Comparison of ENCODE assay signal across 9 cellular contexts in genomic region chr15:55991841-55992768, GRCh38. TPM values are rescaled to one million over a fixed set of nuclear protein-coding genes. Genes with fewer than 3 reads are reported as not detected.
A peak's percentile ranks its signal among the peaks of the same experiment; 100 is the strongest.
DNase-seq lines count a peak whose midpoint lies in the region; ATAC-seq, FAIRE-seq and TF ChIP-seq lines count a peak whose summit lies in the region.
"Had no signal": no experiment of that assay in that cellular context is flagged by ENCODE, and none has a peak within 500 bp of the region (broad histone marks: within the 10 kb centered on the region; RNA-seq: fewer than 3 reads in every experiment).

No MANE protein-coding gene starts in this region.

- H3K27me3 ChIP-seq in thoracic aorta (replicated peaks; ENCODE audit: insufficient read depth): no peaks in the 10 kb centered on the region

- DNase-seq in activated CD4-positive, alpha-beta T cell treated with anti-CD3 and anti-CD28 coated beads, Interleukin-2, amount 10 ng/mL, durations not matched to agents 7 days and 5 days: no peak
- no peak for DNase-seq in activated CD4-positive, alpha-beta T cell treated with anti-CD3 and anti-CD28 coated beads, Interleukin-2, amount 50 U/mL, for 4 hours
- no peak for DNase-seq in activated naive CD8-positive, alpha-beta T cell treated with anti-CD3 and anti-CD28 coated beads for 36 hours
- DNase-seq in kidney (no peak), thoracic aorta (ENCODE audit: low spot score) (no peak), HEK293T (ENCODE audit: extremely low spot score) (no peak), DMS79 treated with DMSO at 0.1 percent for 48 hours (lab: John Stamatoyannopoulos, UW) (no peak)

- no peak for TF ChIP-seq CTCF in kidney (IDR thresholded peaks at IDR 0.05; ENCODE audit: borderline replicate concordance, extremely low read depth, insufficient read depth)
- TF ChIP-seq CTCF in thoracic aorta (IDR thresholded peaks at IDR 0.05): no peak

- intact Hi-C loops in kidney (cut with DNase I): no loop called here

- peaks cover 3% of the 10 kb centered on the region for H3K36me3 Mint-ChIP-seq in activated CD4-positive, alpha-beta T cell treated with anti-CD3 and anti-CD28 coated beads, Interleukin-2, amount 10 ng/mL, durations not matched to agents 7 days and 5 days (ENCODE audit: low read depth)
- H3K36me3 Mint-ChIP-seq in activated naive CD8-positive, alpha-beta T cell treated with anti-CD3 and anti-CD28 coated beads for 36 hours: peaks cover 3% of the 10 kb centered on the region

- H3K4me3 ChIP-seq in kidney (ENCODE audit: low read length in 2 of 2): peak overlapping the region; percentile 72
- peak overlapping the region; percentile 98 for H3K4me3 ChIP-seq in thoracic aorta

- ATAC-seq in thoracic aorta (ENCODE audit: insufficient number of reproducible peaks, low FRiP score, low read depth) (no peak), GM19397 (IDR thresholded peaks at IDR 0.05; ENCODE audit: unreplicated experiment) (no peak)

- H3K4me1 Mint-ChIP-seq in activated CD4-positive, alpha-beta T cell treated with anti-CD3 and anti-CD28 coated beads, Interleukin-2, amount 10 ng/mL, durations not matched to agents 7 days and 5 days: peaks cover 21% of the 10 kb centered on the region
- peaks cover 26% of the 10 kb centered on the region for H3K4me1 Mint-ChIP-seq in activated naive CD8-positive, alpha-beta T cell treated with anti-CD3 and anti-CD28 coated beads for 36 hours

- H3K4me1 ChIP-seq in kidney (ENCODE audit: control insufficient read depth in 1 of 2, insufficient read depth in 1 of 2, low read depth in 1 of 2, low read length in 2 of 2) (peaks cover 0 to 10% of the 10 kb centered on the region in 2 donors), thoracic aorta (ENCODE audit: control insufficient read depth in 1 of 2, low read depth in 2 of 2) (peaks cover 0 to 33% of the 10 kb centered on the region in 2 donors)

- POLR2A ChIA-PET in activated CD4-positive, alpha-beta T cell treated with anti-CD3 and anti-CD28 coated beads, Interleukin-2, amount 10 ng/mL, durations not matched to agents 7 days and 5 days (lab: Charles Lee): no interaction called here
- POLR2A ChIA-PET in HEK293T (lab: Yijun Ruan, JAX): interaction anchor here (0.6 to 1.7 kb wide), 4 partner anchors 10 to 93 kb away, joined by 3 to 5 read pairs (median 4); no protein-coding TSS in a partner anchor

- no peak overlapping the region for H3K27ac Mint-ChIP-seq in activated CD4-positive, alpha-beta T cell treated with anti-CD3 and anti-CD28 coated beads, Interleukin-2, amount 10 ng/mL, durations not matched to agents 7 days and 5 days
- peak overlapping the region; percentile 54 for H3K27ac Mint-ChIP-seq in activated naive CD8-positive, alpha-beta T cell treated with anti-CD3 and anti-CD28 coated beads for 36 hours

- CTCF ChIA-PET in activated CD4-positive, alpha-beta T cell treated with anti-CD3 and anti-CD28 coated beads, Interleukin-2, amount 10 ng/mL, durations not matched to agents 7 days and 5 days (lab: Charles Lee): interaction anchor here (1.3 to 1.5 kb wide), 2 partner anchors 10 to 253 kb away, joined by 5 to 6 read pairs; no protein-coding TSS in a partner anchor
- CTCF ChIA-PET in HEK293T (lab: Yijun Ruan, JAX): interaction anchor here (1.3 kb wide), 1 partner anchor 26 kb away, joined by 3 read pairs; no protein-coding TSS in a partner anchor

- peaks cover 29% of the 10 kb centered on the region for H3K27me3 Mint-ChIP-seq in activated CD4-positive, alpha-beta T cell treated with anti-CD3 and anti-CD28 coated beads, Interleukin-2, amount 10 ng/mL, durations not matched to agents 7 days and 5 days
- peaks cover 30% of the 10 kb centered on the region for H3K27me3 Mint-ChIP-seq in activated naive CD8-positive, alpha-beta T cell treated with anti-CD3 and anti-CD28 coated beads for 36 hours

- no peaks in the 10 kb centered on the region for H3K9me3 Mint-ChIP-seq in activated CD4-positive, alpha-beta T cell treated with anti-CD3 and anti-CD28 coated beads, Interleukin-2, amount 10 ng/mL, durations not matched to agents 7 days and 5 days
- no peaks in the 10 kb centered on the region for H3K9me3 Mint-ChIP-seq in activated naive CD8-positive, alpha-beta T cell treated with anti-CD3 and anti-CD28 coated beads for 36 hours

- H3K36me3 ChIP-seq in kidney (ENCODE audit: control insufficient read depth in 1 of 2, insufficient read depth in 2 of 2, low read length in 2 of 2): no peaks in the 10 kb centered on the region
- H3K36me3 ChIP-seq in thoracic aorta: no peaks in the 10 kb centered on the region

- H3K9me3 ChIP-seq in kidney (ENCODE audit: control insufficient read depth in 1 of 2, low read length in 2 of 2) (no peaks in the 10 kb centered on the region), thoracic aorta (no peaks in the 10 kb centered on the region)

- peak overlapping the region; percentile 84 for H3K4me3 Mint-ChIP-seq in activated CD4-positive, alpha-beta T cell treated with anti-CD3 and anti-CD28 coated beads, Interleukin-2, amount 10 ng/mL, durations not matched to agents 7 days and 5 days
- H3K4me3 Mint-ChIP-seq in activated naive CD8-positive, alpha-beta T cell treated with anti-CD3 and anti-CD28 coated beads for 36 hours: peak overlapping the region; percentile 89

- H3K27ac ChIP-seq in kidney (ENCODE audit: low read depth in 2 of 2, low read length in 2 of 2): peak overlapping the region; percentile 78 to 92
- H3K27ac ChIP-seq in thoracic aorta: peak overlapping the region; percentile 94 to 95

- FAIRE-seq in kidney (lab: Jason Lieb, UNC): no peak
- FAIRE-seq: HTR-8/SVneo had no signal

- H3K9ac ChIP-seq in kidney (ENCODE audit: low read length in 2 of 2): peak overlapping the region; percentile 22 to 73

TF ChIP-seq in HEK293T, 16 proteins besides CTCF, POLR2A, EP300 and RAD21:
- TF ChIP-seq BHLHE40 (IDR thresholded peaks at IDR 0.05; ENCODE audit: borderline replicate concordance) (no peak), SP1 (IDR thresholded peaks at IDR 0.05) (no peak)

RNA-seq across cellular contexts. Expression of gene NEDD4, which starts 1.3 kb away (rescaled TPM):
- 10 to 100 TPM in 1 of 2 experiments, 1 to 10 TPM in 1; 8.7 to 11.1 TPM for total RNA-seq in activated CD4-positive, alpha-beta T cell treated with anti-CD3 and anti-CD28 coated beads, Interleukin-2, amount 10 ng/mL, durations not matched to agents 7 days and 5 days
- 10 to 100 TPM; 13.3 to 15.4 TPM for total RNA-seq in activated naive CD8-positive, alpha-beta T cell treated with anti-CD3 and anti-CD28 coated beads for 36 hours
- total RNA-seq in kidney (22.3 TPM), thoracic aorta (10 to 100 TPM; 25.3 to 27.4 TPM)
- polyA plus RNA-seq in kidney (ENCODE audit: insufficient read depth, low read depth, low replicate concordance): 3.3 TPM
